In the genomic region with DNA sequence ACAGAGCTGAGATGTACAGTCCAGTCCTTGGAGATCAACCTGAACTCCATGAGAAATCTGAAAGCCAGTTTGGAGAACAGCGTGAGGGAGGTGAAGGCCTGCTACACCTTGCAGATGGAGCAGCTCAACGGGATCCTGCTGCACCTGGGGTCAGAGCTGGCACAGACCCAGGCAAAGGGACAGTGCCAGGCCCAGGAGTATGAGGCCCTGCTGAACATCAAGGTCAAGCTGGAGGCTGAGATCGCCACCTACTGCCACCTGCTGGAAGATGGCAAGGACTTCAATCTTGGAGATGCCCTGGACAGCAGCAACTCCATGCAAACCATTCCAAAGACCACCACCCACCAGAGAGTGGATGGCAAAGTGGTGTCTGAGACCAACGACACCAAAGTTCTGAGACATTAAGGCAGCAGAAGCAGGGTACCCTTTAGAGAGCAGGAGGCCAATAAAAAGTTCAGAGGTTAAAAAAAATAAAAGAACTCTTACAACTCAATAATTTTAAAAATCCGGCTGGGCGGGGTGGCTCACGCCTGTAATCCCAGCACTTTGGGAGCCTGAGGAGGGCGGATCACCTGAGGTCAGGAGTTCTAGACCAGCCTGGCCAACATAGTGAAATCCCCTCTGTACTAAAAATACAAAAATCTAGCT, we compare ENCODE assay signal across 10 cellular contexts.
A peak's percentile ranks its signal among the peaks of the same experiment; 100 is the strongest.
DNase-seq lines count a peak whose midpoint lies in the region; ATAC-seq and TF ChIP-seq lines count a peak whose summit lies in the region.
"Had no signal": no experiment of that assay in that cellular context is flagged by ENCODE, and none has a peak within 500 bp of the region (broad histone marks: within the 10 kb centered on the region; RNA-seq: fewer than 3 reads in every experiment).

No MANE protein-coding gene starts in this region.

- H3K27ac Mint-ChIP-seq in activated T-helper 2 cell treated with anti-CD3 and anti-CD28 coated beads, Interferon-gamma antibody, Interleukin-2, Interleukin-4, amounts not matched to agents 10 μg/mL and 5 μg/mL and 100 μg/mL, durations not matched to agents 14 hours and 24 hours and 36 hours = no peak overlapping the region
- H3K27ac Mint-ChIP-seq: activated B cell treated with CpG ODN at 0.5 μM for 24 hours had no signal

- H3K4me1 Mint-ChIP-seq in activated T-helper 2 cell treated with anti-CD3 and anti-CD28 coated beads, Interferon-gamma antibody, Interleukin-2, Interleukin-4, amounts not matched to agents 10 μg/mL and 5 μg/mL and 100 μg/mL, durations not matched to agents 14 hours and 24 hours and 36 hours (ENCODE audit: low read depth) = no peaks in the 10 kb centered on the region
- H3K4me1 Mint-ChIP-seq: activated B cell treated with CpG ODN at 0.5 μM for 24 hours had no signal

- peak; percentile 75 for TF ChIP-seq CTCF in GM12873 (IDR thresholded peaks at IDR 0.05; ENCODE audit: insufficient read depth, low read depth, low read length, missing control alignments)
- no peak; the same call in 1 of the 2 replicates for TF ChIP-seq CTCF in RWPE1 (conservative IDR thresholded peaks at IDR 0.05; ENCODE audit: low read depth)

- intact Hi-C loops in activated T-helper 2 cell treated with anti-CD3 and anti-CD28 coated beads, Interferon-gamma antibody, Interleukin-2, Interleukin-4, amounts not matched to agents 10 μg/mL and 5 μg/mL and 100 μg/mL, durations not matched to agents 14 hours and 24 hours and 36 hours (cut with micrococcal nuclease) = no loop called here
- intact Hi-C loops in left cardiac atrium (cut with DNase I) = no loop called here

- no peaks in the 10 kb centered on the region for H3K9me3 Mint-ChIP-seq in activated T-helper 2 cell treated with anti-CD3 and anti-CD28 coated beads, Interferon-gamma antibody, Interleukin-2, Interleukin-4, amounts not matched to agents 10 μg/mL and 5 μg/mL and 100 μg/mL, durations not matched to agents 14 hours and 24 hours and 36 hours

- POLR2A ChIA-PET in RWPE1 (lab: Yijun Ruan, JAX; ENCODE audit: low non-redundant PET) = no interaction called here

- CTCF ChIA-PET in RWPE1 (lab: Yijun Ruan, JAX) = interaction anchor here (0.6 to 1.0 kb wide), 4 partner anchors 31 to 59 kb away, joined by 3 to 4 read pairs (median 3); no protein-coding TSS in a partner anchor

- no peaks in the 10 kb centered on the region for H3K36me3 Mint-ChIP-seq in activated T-helper 2 cell treated with anti-CD3 and anti-CD28 coated beads, Interferon-gamma antibody, Interleukin-2, Interleukin-4, amounts not matched to agents 10 μg/mL and 5 μg/mL and 100 μg/mL, durations not matched to agents 14 hours and 24 hours and 36 hours (ENCODE audit: low read depth)

- ATAC-seq in left cardiac atrium (no peak), GM18873 (IDR thresholded peaks at IDR 0.05; ENCODE audit: low FRiP score, unreplicated experiment) (no peak)

- H3K27ac ChIP-seq in RWPE1 = no peak overlapping the region
- H3K27ac ChIP-seq: tibial artery had no signal

- DNase-seq in NCI-H69 (lab: John Stamatoyannopoulos, UW) = peak; percentile 69
- DNase-seq in activated T-helper 2 cell treated with anti-CD3 and anti-CD28 coated beads, Interferon-gamma antibody, Interleukin-2, Interleukin-4, amounts not matched to agents 10 μg/mL and 5 μg/mL and 100 μg/mL, durations not matched to agents 14 hours and 24 hours and 36 hours (ENCODE audit: low spot score) = peak; percentile 28
- peak; percentile 46 for DNase-seq in left cardiac atrium
- peak in 2 of 3 experiments; percentile 15 to 45 for DNase-seq in stimulated activated CD4-positive, alpha-beta T cell treated with anti-CD3 and anti-CD28 coated beads, TNF-alpha, amount 100 ng/mL, for 24 hours (ENCODE audit: low read depth in 3 of 3)
- DNase-seq in RWPE1 (ENCODE audit: low spot score) = no peak
- DNase-seq in NCI-H1417 treated with DMSO at 0.1 percent for 48 hours (lab: John Stamatoyannopoulos, UW) = no peak
- DNase-seq: activated B cell treated with CpG ODN at 0.5 μM for 24 hours had no signal

- H3K4me3 Mint-ChIP-seq in activated T-helper 2 cell treated with anti-CD3 and anti-CD28 coated beads, Interferon-gamma antibody, Interleukin-2, Interleukin-4, amounts not matched to agents 10 μg/mL and 5 μg/mL and 100 μg/mL, durations not matched to agents 14 hours and 24 hours and 36 hours (ENCODE audit: low read depth) = no peak overlapping the region
- H3K4me3 Mint-ChIP-seq: activated B cell treated with CpG ODN at 0.5 μM for 24 hours had no signal

- peaks cover 13% of the 10 kb centered on the region for H3K27me3 Mint-ChIP-seq in activated T-helper 2 cell treated with anti-CD3 and anti-CD28 coated beads, Interferon-gamma antibody, Interleukin-2, Interleukin-4, amounts not matched to agents 10 μg/mL and 5 μg/mL and 100 μg/mL, durations not matched to agents 14 hours and 24 hours and 36 hours (ENCODE audit: low read depth)

Comparison
In these comparisons a context has a peak if more than half of its experiments do, and no peak if none do; other contexts are left out.
1. DNase-seq: peak in NCI-H69 (single experiment), activated T-helper 2 cell treated with anti-CD3 and anti-CD28 coated beads, Interferon-gamma antibody, Interleukin-2, Interleukin-4, amounts not matched to agents 10 μg/mL and 5 μg/mL and 100 μg/mL, durations not matched to agents 14 hours and 24 hours and 36 hours (single experiment), left cardiac atrium (single experiment) and stimulated activated CD4-positive, alpha-beta T cell treated with anti-CD3 and anti-CD28 coated beads, TNF-alpha, amount 100 ng/mL, for 24 hours (2 of 3); none in RWPE1 (single experiment) and NCI-H1417 treated with DMSO at 0.1 percent for 48 hours (single experiment).